In genomic region chr10:104120903-104121484, GRCh38 we compare ENCODE assay signal across 8 cellular contexts. TPM values are rescaled to one million over a fixed set of nuclear protein-coding genes. Genes with fewer than 3 reads are reported as not detected.
A peak's percentile ranks its signal among the peaks of the same experiment; 100 is the strongest.
DNase-seq lines count a peak whose midpoint lies in the region; ATAC-seq and TF ChIP-seq lines count a peak whose summit lies in the region.

No MANE protein-coding gene starts in this region.

- peak overlapping the region; percentile 94 for H3K4me2 ChIP-seq in MM.1S (ENCODE audit: low read depth, low read length)

- peaks cover 16% of the 10 kb centered on the region for H3K4me1 ChIP-seq in MM.1S (ENCODE audit: low read length)

- TF ChIP-seq CTCF in MM.1S (IDR thresholded peaks at IDR 0.05; ENCODE audit: low read length) (no peak), progenitor cell of endocrine pancreas (IDR thresholded peaks at IDR 0.05; ENCODE audit: unreplicated experiment) (no peak)

- H3K27me3 ChIP-seq in MM.1S (replicated peaks; ENCODE audit: insufficient read depth, low read length) = no peaks in the 10 kb centered on the region

- H3K36me3 Mint-ChIP-seq in T-helper 17 cell (ENCODE audit: low read depth) (no peaks in the 10 kb centered on the region), progenitor cell of endocrine pancreas (ENCODE audit: insufficient read depth) (no peaks in the 10 kb centered on the region)

- H3K4me3 Mint-ChIP-seq in T-helper 17 cell (peak overlapping the region; percentile 90), progenitor cell of endocrine pancreas (ENCODE audit: low read depth) (peak overlapping the region; percentile 89)

- no peaks in the 10 kb centered on the region for H3K79me2 ChIP-seq in MM.1S (ENCODE audit: low read length)

- H3K4me1 Mint-ChIP-seq in T-helper 17 cell (peaks cover 13% of the 10 kb centered on the region), progenitor cell of endocrine pancreas (ENCODE audit: low read depth) (peaks cover 11% of the 10 kb centered on the region)

- intact Hi-C loops in left ventricle myocardium superior (cut with micrococcal nuclease) = loop anchor here (5.0 to 10.0 kb wide), 2 partner anchors 114 to 229 kb away; partner anchors contain the start of gene CFAP43

- H3K27ac Mint-ChIP-seq in T-helper 17 cell = peak overlapping the region; percentile 98
- H3K27ac Mint-ChIP-seq in progenitor cell of endocrine pancreas = peak overlapping the region; percentile 100

- ATAC-seq in T-helper 17 cell (peak; percentile 54), left ventricle myocardium superior (peak; percentile 78)

- peak overlapping the region; percentile 63 for H2AFZ ChIP-seq in MM.1S (ENCODE audit: low read length)

- H3K4me3 ChIP-seq in MM.1S (ENCODE audit: low read length) = peak overlapping the region; percentile 85

- H3K27ac ChIP-seq in MM.1S (ENCODE audit: low read length) = peak overlapping the region; percentile 99

- DNase-seq in DMS153 (lab: John Stamatoyannopoulos, UW) (peak; percentile 54), H4 (ENCODE audit: low spot score) (peak; percentile 93), MM.1S (peak; percentile 93), T-helper 17 cell (peak; percentile 65 to 87 (median 79)), amygdala (lab: John Stamatoyannopoulos, UW) (peak in 47 of 56 donors; percentile 10 to 77 (median 54)), left ventricle myocardium superior (peak; percentile 89), progenitor cell of endocrine pancreas (ENCODE audit: low spot score, unreplicated experiment) (peak; percentile 55), ureter (ENCODE audit: low spot score) (peak; percentile 92)

- peak overlapping the region; percentile 99 for H3K9ac ChIP-seq in MM.1S (ENCODE audit: low read length)

- no peaks in the 10 kb centered on the region for H3K9me3 ChIP-seq in MM.1S (replicated peaks; ENCODE audit: insufficient read depth, low read length)
- H3K9me3 ChIP-seq in T-helper 17 cell (ENCODE audit: control insufficient read depth, low read length, poor library complexity, severe bottlenecking) = no peaks in the 10 kb centered on the region

- H3K36me3 ChIP-seq in MM.1S (replicated peaks; ENCODE audit: insufficient read depth, low read length) = no peaks in the 10 kb centered on the region

- peaks cover 6% of the 10 kb centered on the region for H3K27me3 Mint-ChIP-seq in T-helper 17 cell
- no peaks in the 10 kb centered on the region for H3K27me3 Mint-ChIP-seq in progenitor cell of endocrine pancreas

- H3K9me2 ChIP-seq in MM.1S (replicated peaks; ENCODE audit: insufficient read depth, low read length) = no peaks in the 10 kb centered on the region

- H3F3A ChIP-seq in MM.1S (ENCODE audit: insufficient read depth, low read length) = peaks cover 24% of the 10 kb centered on the region

- H3K9me3 Mint-ChIP-seq in progenitor cell of endocrine pancreas (ENCODE audit: low read depth) = no peaks in the 10 kb centered on the region

- no peaks in the 10 kb centered on the region for H4K20me1 ChIP-seq in MM.1S (ENCODE audit: insufficient read depth, low read length)

RNA-seq across cellular contexts. Expression of gene SFR1, which starts 1.0 kb away (rescaled TPM):
- 8.9 and 9.3 TPM in 2 replicates for total RNA-seq in H4 (2014; rRNA removed; shearing (Covaris generic))
- 10 to 100 TPM; 10.9 to 16.3 TPM for total RNA-seq in T-helper 17 cell
- 5.2 TPM for total RNA-seq in left ventricle myocardium superior
- total RNA-seq in progenitor cell of endocrine pancreas = 6.9 and 7.1 TPM in 2 replicates
- total RNA-seq in ureter = 8.4 TPM

RNA-seq across cellular contexts. Expression of gene COL17A1, which starts 35.3 kb away (rescaled TPM):
- total RNA-seq in H4 (2014; rRNA removed; shearing (Covaris generic)) = not detected in 2 replicates
- total RNA-seq in T-helper 17 cell (not detected), left ventricle myocardium superior (0.32 TPM), progenitor cell of endocrine pancreas (0.78 and 0.86 TPM in 2 replicates), ureter (18.5 TPM)

Comparison
In these comparisons a context has a peak if more than half of its experiments do, and no peak if none do; other contexts are left out.
1. Peak in every context shown above with its lines: DNase-seq, ATAC-seq, H3K4me3 ChIP-seq and H3K27ac ChIP-seq.
2. RNA of gene COL17A1, which starts 35.3 kb away (total RNA-seq): 18.5 TPM in ureter (single experiment); 0.78 to 0.86 TPM in progenitor cell of endocrine pancreas, 0.32 TPM in left ventricle myocardium superior (single experiment), not detected in H4 and not detected in T-helper 17 cell; every median in the first group is over 10 times any median in the second.